In the genomic region with DNA sequence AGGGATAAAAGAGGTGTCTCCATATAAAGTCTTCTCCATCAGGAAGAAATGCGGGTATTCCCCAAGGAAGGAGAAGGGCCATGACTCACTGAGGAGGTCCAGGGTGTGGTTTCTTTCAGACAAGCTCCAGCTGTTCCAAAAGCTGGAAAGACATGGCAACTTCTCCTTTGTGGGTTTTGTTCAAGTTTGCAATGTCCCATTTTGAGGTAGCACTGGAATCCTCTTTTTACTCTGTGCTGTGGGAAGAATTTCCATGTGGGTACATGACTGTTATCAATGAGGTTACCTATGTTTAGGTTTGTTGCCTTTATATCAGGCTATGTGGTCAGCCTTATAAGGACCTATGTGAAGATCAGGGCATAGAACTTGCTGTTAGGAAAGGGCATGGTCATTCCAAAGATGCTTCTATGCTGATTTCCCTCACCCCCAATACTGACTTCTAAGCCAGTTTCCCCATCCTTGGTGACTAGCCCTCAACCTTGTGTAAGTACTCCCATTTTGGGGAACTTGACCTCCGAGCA, we compare ENCODE assay signal across 14 cellular contexts.
DNase-seq lines count a peak whose midpoint lies in the region; ATAC-seq and TF ChIP-seq lines count a peak whose summit lies in the region.
"Had no signal": no experiment of that assay in that cellular context is flagged by ENCODE, and none has a peak within 500 bp of the region (broad histone marks: within the 10 kb centered on the region; RNA-seq: fewer than 3 reads in every experiment).

No MANE protein-coding gene starts in this region.

- H3K4me1 ChIP-seq in right atrium auricular region (no peaks in the 10 kb centered on the region), heart left ventricle (peaks cover 0 to 30% (median 2%) of the 10 kb centered on the region in 12 donors), testis (no peaks in the 10 kb centered on the region), BE2C (no peaks in the 10 kb centered on the region)

- H3K36me3 ChIP-seq in right atrium auricular region (no peaks in the 10 kb centered on the region), heart left ventricle (no peaks in the 10 kb centered on the region), testis (ENCODE audit: low read depth, missing control alignments) (no peaks in the 10 kb centered on the region), BE2C (no peaks in the 10 kb centered on the region)
- H3K36me3 ChIP-seq: cardiac muscle cell, ovary had no signal

- TF ChIP-seq CTCF in right atrium auricular region (IDR thresholded peaks at IDR 0.05) = no peak
- no peak for TF ChIP-seq CTCF in heart left ventricle (IDR thresholded peaks at IDR 0.05)
- no peak for TF ChIP-seq CTCF in testis (IDR thresholded peaks at IDR 0.05)
- no peak for TF ChIP-seq CTCF in BE2C (IDR thresholded peaks at IDR 0.05; ENCODE audit: low read depth, low read length)

- 66 to 77% (median 75%) methylated on average over 2 of the region's 2 CpGs for WGBS in heart left ventricle, 4 donors
- WGBS in testis, 2 donors = 84 to 92% methylated on average over 2 of the region's 2 CpGs

- no peaks in the 10 kb centered on the region for H3K27me3 ChIP-seq in right atrium auricular region
- H3K27me3 ChIP-seq in heart left ventricle = no peaks in the 10 kb centered on the region
- H3K27me3 ChIP-seq in testis = no peaks in the 10 kb centered on the region
- peaks cover 3% of the 10 kb centered on the region; the same call in 1 of the 2 replicates for H3K27me3 ChIP-seq in BE2C
- H3K27me3 ChIP-seq: cardiac muscle cell, ovary had no signal

- ATAC-seq in Right ventricle myocardium inferior (peak; percentile 88), heart left ventricle (peak; percentile 22 to 86 (median 72)), GM18858 (IDR thresholded peaks at IDR 0.05; ENCODE audit: unreplicated experiment) (no peak)
- ATAC-seq: activated CD4-positive, CD25-positive, alpha-beta regulatory T cell treated with anti-CD3 and anti-CD28 coated beads, Interleukin-2, amount 50 U/mL, for 24 hours had no signal

- H3K9me3 ChIP-seq in right atrium auricular region (no peaks in the 10 kb centered on the region), heart left ventricle (no peaks in the 10 kb centered on the region), testis (no peaks in the 10 kb centered on the region), BE2C (no peaks in the 10 kb centered on the region)
- H3K9me3 ChIP-seq: ovary had no signal

- intact Hi-C loops in Right ventricle myocardium inferior (cut with DNase I) = loop anchor here (10.0 kb wide), 1 partner anchor 689 kb away; no protein-coding TSS in a partner anchor
- intact Hi-C loops in heart left ventricle (cut with DNase I) = loop anchor here in 5 of 10 donors (10.0 kb wide), 1 partner anchor 699 kb away; a partner anchor contains a TSS
- intact Hi-C loops in testis (cut with DNase I; ENCODE audit: low total_unique reads) = no loop called here

- no peak overlapping the region for H3K4me3 ChIP-seq in right atrium auricular region
- no peak overlapping the region for H3K4me3 ChIP-seq in heart left ventricle
- no peak overlapping the region for H3K4me3 ChIP-seq in testis
- no peak overlapping the region for H3K4me3 ChIP-seq in BE2C (ENCODE audit: low read depth, low read length)
- H3K4me3 ChIP-seq: cardiac muscle cell, ovary had no signal

- H3K27ac ChIP-seq in right atrium auricular region (peak overlapping the region in 1 of 2 donors; percentile 13), heart left ventricle (peak overlapping the region in 4 of 12 donors; percentile 20 to 60 (median 56)), testis (no peak overlapping the region)
- H3K27ac ChIP-seq: cardiac muscle cell, ovary had no signal

- DNase-seq in Right ventricle myocardium inferior (ENCODE audit: missing footprints) = no peak
- no peak for DNase-seq in right atrium auricular region (ENCODE audit: low spot score)
- DNase-seq in amniotic stem cell (lab: John Stamatoyannopoulos, UW) = peak; percentile 5
- DNase-seq in heart left ventricle = peak in 3 of 5 donors; percentile 17 to 40 (median 38)
- no peak for DNase-seq in KG1 (lab: John Stamatoyannopoulos, UW)
- DNase-seq in testis = no peak
- no peak for DNase-seq in BE2C
- DNase-seq: activated T-cell treated with anti-CD3 and anti-CD28 coated beads, Interleukin-2, amount 50 U/mL, for 48 hours; GF-D8; ovary; SIG-M5 had no signal

- TF ChIP-seq POLR2A in heart left ventricle (IDR thresholded peaks at IDR 0.05) (no peak), testis (IDR thresholded peaks at IDR 0.05) (no peak)

Comparison
In these comparisons a context has a peak if more than half of its experiments do, and no peak if none do; other contexts are left out.
1. DNase-seq: peak in amniotic stem cell (single experiment) and heart left ventricle (3 of 5); none in Right ventricle myocardium inferior (single experiment), right atrium auricular region (single experiment), KG1 (single experiment), testis (single experiment) and BE2C (single experiment).